In the genomic region with DNA sequence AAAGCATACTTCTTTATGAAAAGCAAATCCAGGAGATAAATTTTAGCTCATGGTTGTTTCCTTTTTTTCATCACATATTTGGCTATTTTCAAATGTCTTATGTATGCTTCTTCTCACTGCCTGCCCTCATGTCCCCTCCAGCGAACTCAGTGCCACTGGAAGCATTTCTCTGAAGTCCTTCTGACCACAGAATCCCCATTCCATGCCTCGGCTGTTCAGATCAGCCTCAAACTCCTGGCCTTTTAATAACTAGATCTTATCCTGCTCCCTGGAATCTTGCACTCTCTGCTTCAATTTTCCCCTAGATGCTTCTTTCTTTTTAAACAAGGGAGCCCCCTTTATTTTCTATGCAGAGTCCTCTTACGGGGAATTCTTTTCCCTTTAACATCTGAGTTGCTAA, we compare ENCODE assay signal across 13 cellular contexts. TPM values are rescaled to one million over a fixed set of nuclear protein-coding genes. Genes with fewer than 3 reads are reported as not detected.
DNase-seq lines count a peak whose midpoint lies in the region; ATAC-seq and TF ChIP-seq lines count a peak whose summit lies in the region.
"Had no signal": no experiment of that assay in that cellular context is flagged by ENCODE, and none has a peak within 500 bp of the region (broad histone marks: within the 10 kb centered on the region; RNA-seq: fewer than 3 reads in every experiment).

No MANE protein-coding gene starts in this region.

- TF ChIP-seq CTCF in Caco-2 (IDR thresholded peaks at IDR 0.05; ENCODE audit: insufficient read depth in 1 of 2, low read depth in 1 of 2, low read length in 1 of 2, severe bottlenecking in 1 of 2, unreplicated experiment in 1 of 2) (no peak), PC-3 (conservative IDR thresholded peaks at IDR 0.05; ENCODE audit: low read depth, low read length) (no peak), dorsolateral prefrontal cortex (IDR thresholded peaks at IDR 0.05 in 54 of 56, conservative IDR thresholded peaks at IDR 0.05 in 2 of 56; ENCODE audit: low read depth in 1 of 56, partially characterized antibody in 56 of 56) (no peak), nephron (IDR thresholded peaks at IDR 0.05; ENCODE audit: unreplicated experiment in 3 of 3) (no peak), tibial artery (IDR thresholded peaks at IDR 0.05) (no peak)

- no peaks in the 10 kb centered on the region for H3K27me3 Mint-ChIP-seq in Caco-2 (ENCODE audit: insufficient read depth, unreplicated experiment)
- peaks cover 48% of the 10 kb centered on the region for H3K27me3 Mint-ChIP-seq in nephron (ENCODE audit: low read depth)
- H3K27me3 Mint-ChIP-seq in natural killer cell treated with Interleukin-12 subunit alpha and Interleukin-12 subunit beta and Interleukin-15 and Interleukin-18, amount 100 ng/mL, for 72 hours, result peaks cover 19 to 37% of the 10 kb centered on the region in 2 donors

- H3K9me3 Mint-ChIP-seq in Caco-2 (ENCODE audit: unreplicated experiment) (no peaks in the 10 kb centered on the region), nephron (no peaks in the 10 kb centered on the region)
- H3K9me3 Mint-ChIP-seq in natural killer cell treated with Interleukin-12 subunit alpha and Interleukin-12 subunit beta and Interleukin-15 and Interleukin-18, amount 100 ng/mL, for 72 hours, result no peaks in the 10 kb centered on the region
- H3K9me3 Mint-ChIP-seq: activated naive CD8-positive, alpha-beta T cell treated with anti-CD3 and anti-CD28 coated beads, Interleukin-2, amount 10 ng/mL, durations not matched to agents 7 days and 5 days; naive thymus-derived CD4-positive, alpha-beta T cell; stimulated activated effector memory CD8-positive, alpha-beta T cell treated with anti-CD3 and anti-CD28 coated beads, Interleukin-12 subunit alpha, Interleukin-12 subunit beta, amount 100 ng/mL, for 72 hours had no signal

- DNase-seq in Caco-2, result no peak
- DNase-seq in PC-3, result no peak
- DNase-seq in dorsolateral prefrontal cortex, result no peak
- no peak for DNase-seq in RPMI8226
- DNase-seq in tibial artery, result no peak
- DNase-seq in natural killer cell treated with Interleukin-12 subunit alpha and Interleukin-12 subunit beta and Interleukin-15 and Interleukin-18, amount 100 ng/mL, for 72 hours (ENCODE audit: low spot score), result no peak
- DNase-seq: activated naive CD8-positive, alpha-beta T cell treated with anti-CD3 and anti-CD28 coated beads, Interleukin-2, amount 10 ng/mL, durations not matched to agents 7 days and 5 days; activated T-cell treated with anti-CD3 and anti-CD28 coated beads, Interleukin-2, amount 50 U/mL, for 1 hour; naive thymus-derived CD4-positive, alpha-beta T cell; NCI-H1048 had no signal

- no peak overlapping the region for H3K4me3 ChIP-seq in Caco-2 (ENCODE audit: low read depth, low read length)
- H3K4me3 ChIP-seq in PC-3 (ENCODE audit: low read length), result peak overlapping the region; percentile 56; the same call in 1 of the 2 replicates
- peak overlapping the region in 16 of 59 donors; percentile 19 to 58 (median 52) for H3K4me3 ChIP-seq in dorsolateral prefrontal cortex
- H3K4me3 ChIP-seq in tibial artery, result no peak overlapping the region

- peaks cover 9% of the 10 kb centered on the region; the same call in 1 of the 2 replicates for H3K79me2 ChIP-seq in PC-3 (ENCODE audit: low read length)

- peak overlapping the region; percentile 85 for H3K4me3 Mint-ChIP-seq in Caco-2 (ENCODE audit: unreplicated experiment)
- H3K4me3 Mint-ChIP-seq in nephron, result peak overlapping the region; percentile 40 to 81 (median 79)
- no peak overlapping the region for H3K4me3 Mint-ChIP-seq in natural killer cell treated with Interleukin-12 subunit alpha and Interleukin-12 subunit beta and Interleukin-15 and Interleukin-18, amount 100 ng/mL, for 72 hours
- H3K4me3 Mint-ChIP-seq: stimulated activated effector memory CD8-positive, alpha-beta T cell treated with anti-CD3 and anti-CD28 coated beads, Interleukin-12 subunit alpha, Interleukin-12 subunit beta, amount 100 ng/mL, for 72 hours had no signal

- no TSS peak for BruUV-seq in Caco-2 (replicated peaks; lab: Mats Ljungman, UMichigan)
- BruUV-seq in PC-3 (replicated peaks; lab: Mats Ljungman, UMichigan), result no TSS peak

- no peak overlapping the region for H3K27ac Mint-ChIP-seq in Caco-2 (ENCODE audit: unreplicated experiment)
- peak overlapping the region; percentile 21 to 78 (median 26) for H3K27ac Mint-ChIP-seq in nephron
- H3K27ac Mint-ChIP-seq in natural killer cell treated with Interleukin-12 subunit alpha and Interleukin-12 subunit beta and Interleukin-15 and Interleukin-18, amount 100 ng/mL, for 72 hours, result no peak overlapping the region
- H3K27ac Mint-ChIP-seq: activated naive CD8-positive, alpha-beta T cell treated with anti-CD3 and anti-CD28 coated beads, Interleukin-2, amount 10 ng/mL, durations not matched to agents 7 days and 5 days; naive thymus-derived CD4-positive, alpha-beta T cell; stimulated activated effector memory CD8-positive, alpha-beta T cell treated with anti-CD3 and anti-CD28 coated beads, Interleukin-12 subunit alpha, Interleukin-12 subunit beta, amount 100 ng/mL, for 72 hours had no signal

- no peak overlapping the region for H2AFZ ChIP-seq in PC-3 (ENCODE audit: low read length)

- H3K9me2 ChIP-seq in PC-3 (replicated peaks; ENCODE audit: low read length), result no peaks in the 10 kb centered on the region

- H3K36me3 ChIP-seq in Caco-2 (ENCODE audit: control insufficient read depth, insufficient read depth, low read length), result no peaks in the 10 kb centered on the region
- H3K36me3 ChIP-seq in PC-3 (ENCODE audit: low read depth, low read length), result peaks cover 20% of the 10 kb centered on the region; the same call in 1 of the 2 replicates
- H3K36me3 ChIP-seq in tibial artery, result no peaks in the 10 kb centered on the region

- H3K36me3 Mint-ChIP-seq in Caco-2 (ENCODE audit: insufficient read depth, unreplicated experiment) (no peaks in the 10 kb centered on the region), nephron (ENCODE audit: low read depth) (peaks cover 7% of the 10 kb centered on the region)
- peaks cover 11% of the 10 kb centered on the region for H3K36me3 Mint-ChIP-seq in natural killer cell treated with Interleukin-12 subunit alpha and Interleukin-12 subunit beta and Interleukin-15 and Interleukin-18, amount 100 ng/mL, for 72 hours
- H3K36me3 Mint-ChIP-seq: activated naive CD8-positive, alpha-beta T cell treated with anti-CD3 and anti-CD28 coated beads, Interleukin-2, amount 10 ng/mL, durations not matched to agents 7 days and 5 days; naive thymus-derived CD4-positive, alpha-beta T cell; stimulated activated effector memory CD8-positive, alpha-beta T cell treated with anti-CD3 and anti-CD28 coated beads, Interleukin-12 subunit alpha, Interleukin-12 subunit beta, amount 100 ng/mL, for 72 hours had no signal

- peak overlapping the region; percentile 76; the same call in 1 of the 2 replicates for H3K4me2 ChIP-seq in PC-3 (ENCODE audit: low read length)

- H3K27ac ChIP-seq in PC-3 (ENCODE audit: low read length) (no peak overlapping the region), dorsolateral prefrontal cortex (peak overlapping the region in 50 of 59 donors; percentile 7 to 88 (median 72)), tibial artery (no peak overlapping the region)

- H3K4me1 Mint-ChIP-seq in Caco-2 (ENCODE audit: low read depth, unreplicated experiment) (peaks cover 17% of the 10 kb centered on the region), nephron (peaks cover 60% of the 10 kb centered on the region)
- H3K4me1 Mint-ChIP-seq in natural killer cell treated with Interleukin-12 subunit alpha and Interleukin-12 subunit beta and Interleukin-15 and Interleukin-18, amount 100 ng/mL, for 72 hours (ENCODE audit: low read depth in 2 of 2), result peaks cover 0 to 5% of the 10 kb centered on the region in 2 donors

- intact Hi-C loops in Caco-2 (cut with micrococcal nuclease; ENCODE audit: unreplicated experiment), result loop anchor here (10.0 kb wide), 1 partner anchor 446 kb away; the partner anchor contains the start of gene CRYGS
- intact Hi-C loops in PC-3 (cut with micrococcal nuclease), result no loop called here
- intact Hi-C loops in dorsolateral prefrontal cortex (cut with DNase I), result loop anchor here (1.0 to 5.0 kb wide), 5 partner anchors 9 to 161 kb away; partner anchors contain the start of gene TRA2B (in 1 of the 2)
- intact Hi-C loops in tibial artery (cut with DNase I; ENCODE audit: low total_unique reads), result no loop called here

- CTCF ChIA-PET in Caco-2 (lab: Charles Lee), result interaction anchor here (1.1 kb wide), 1 partner anchor 143 kb away, joined by 3 read pairs; no protein-coding TSS in a partner anchor
- CTCF ChIA-PET in PC-3 (lab: Charles Lee), result no interaction called here

- ATAC-seq in PC-3, result no peak
- ATAC-seq in HG03342 (IDR thresholded peaks at IDR 0.05; ENCODE audit: unreplicated experiment), result no peak
- no peak for ATAC-seq in natural killer cell treated with Interleukin-12 subunit alpha and Interleukin-12 subunit beta and Interleukin-15 and Interleukin-18, amount 100 ng/mL, for 72 hours
- ATAC-seq: naive thymus-derived CD4-positive, alpha-beta T cell; stimulated activated effector memory CD8-positive, alpha-beta T cell treated with anti-CD3 and anti-CD28 coated beads, Interleukin-12 subunit alpha, Interleukin-12 subunit beta, amount 100 ng/mL, for 72 hours had no signal

- POLR2A ChIA-PET in Caco-2 (lab: Charles Lee), result no interaction called here
- POLR2A ChIA-PET in PC-3 (lab: Charles Lee; ENCODE audit: unreplicated experiment), result no interaction called here

- H3F3A ChIP-seq in PC-3 (ENCODE audit: low read length, unreplicated experiment), result no peaks in the 10 kb centered on the region

- H3K9me3 ChIP-seq in Caco-2 (no peaks in the 10 kb centered on the region), PC-3 (ENCODE audit: low read length) (no peaks in the 10 kb centered on the region), tibial artery (no peaks in the 10 kb centered on the region)

- no peak overlapping the region for H3K9ac ChIP-seq in PC-3 (ENCODE audit: low read length)

- H3K4me1 ChIP-seq in Caco-2, result peaks cover 8% of the 10 kb centered on the region; the same call in 1 of the 2 replicates
- peaks cover 19% of the 10 kb centered on the region for H3K4me1 ChIP-seq in PC-3 (ENCODE audit: insufficient read depth, low read length)
- H3K4me1 ChIP-seq in tibial artery, result peaks cover 0 to 29% (median 12%) of the 10 kb centered on the region in 4 donors

- H4K20me1 ChIP-seq in PC-3 (ENCODE audit: low read length), result peaks cover 3% of the 10 kb centered on the region; the same call in 1 of the 2 replicates

- no peaks in the 10 kb centered on the region for H3K27me3 ChIP-seq in Caco-2 (replicated peaks; ENCODE audit: control insufficient read depth, insufficient read depth, low read length)
- no peaks in the 10 kb centered on the region for H3K27me3 ChIP-seq in PC-3 (ENCODE audit: low read length)
- H3K27me3 ChIP-seq in dorsolateral prefrontal cortex, result no peaks in the 10 kb centered on the region
- H3K27me3 ChIP-seq in tibial artery, result no peaks in the 10 kb centered on the region

RNA-seq across cellular contexts. Expression of gene ETV5, which starts 10.1 kb away (rescaled TPM):
- total RNA-seq in Caco-2 (2022) (16.2 and 18.6 TPM in 2 replicates), PC-3 (2014; rRNA removed) (41.4 and 60.6 TPM in 2 replicates), dorsolateral prefrontal cortex (10 to 100 TPM; 21.0 to 97.9 (median 44.5) TPM)
- 100 to 1,000 TPM in 1 of 2 donors, 10 to 100 TPM in 1; 61.6 to 113 TPM for total RNA-seq in natural killer cell treated with Interleukin-12 subunit alpha and Interleukin-12 subunit beta and Interleukin-15 and Interleukin-18, amount 100 ng/mL, for 72 hours

Comparison
In these comparisons a context has a peak if more than half of its experiments do, and no peak if none do; other contexts are left out.
1. H3K27ac Mint-ChIP-seq: peak in nephron (3 of 3); none in Caco-2 (single experiment) and natural killer cell treated with Interleukin-12 subunit alpha and Interleukin-12 subunit beta and Interleukin-15 and Interleukin-18, amount 100 ng/mL, for 72 hours (0 of 2).
2. H3K27ac ChIP-seq: peak in dorsolateral prefrontal cortex (50 of 59); none in PC-3 (single experiment) and tibial artery (0 of 2).
3. intact Hi-C loops: an anchor here in Caco-2 (10.0 kb wide) and dorsolateral prefrontal cortex (1.0 to 5.0 kb wide); none called in PC-3 and tibial artery.